Comparison of ENCODE assay signal across 10 cellular contexts in the genomic region with DNA sequence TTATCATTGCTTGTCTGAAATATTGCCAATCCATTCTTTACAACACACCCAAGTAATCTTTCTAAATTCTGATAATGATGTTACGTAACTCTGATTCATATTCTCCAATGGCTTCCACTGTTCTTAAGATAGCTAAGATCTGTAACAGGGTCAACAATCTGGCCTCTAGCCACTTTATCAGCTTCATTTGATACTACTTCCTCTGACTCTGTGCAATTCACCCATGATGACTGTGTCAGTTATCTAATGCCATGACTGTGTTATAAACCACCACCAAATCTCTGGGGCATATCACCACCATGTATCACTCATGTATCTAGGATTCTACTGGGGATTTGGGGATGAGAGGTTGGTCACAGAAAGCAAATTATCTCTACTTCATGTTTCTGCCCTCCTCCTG.
DNase-seq lines count a peak whose midpoint lies in the region; ATAC-seq and TF ChIP-seq lines count a peak whose summit lies in the region.
"Had no signal": no experiment of that assay in that cellular context is flagged by ENCODE, and none has a peak within 500 bp of the region (broad histone marks: within the 10 kb centered on the region; RNA-seq: fewer than 3 reads in every experiment).

No MANE protein-coding gene starts in this region.

- no peaks in the 10 kb centered on the region for H3K79me2 ChIP-seq in ACC112 (ENCODE audit: control insufficient read depth, insufficient read depth, low read length, unreplicated experiment)
- H3K79me2 ChIP-seq in MM.1S (ENCODE audit: low read length) = no peaks in the 10 kb centered on the region

- no peak for TF ChIP-seq CTCF in MM.1S (IDR thresholded peaks at IDR 0.05; ENCODE audit: low read length)
- TF ChIP-seq CTCF in brain microvascular endothelial cell (IDR thresholded peaks at IDR 0.05; ENCODE audit: low read depth, low read length, missing control alignments) = no peak

- H3K4me1 ChIP-seq in ACC112 (ENCODE audit: control insufficient read depth, insufficient read depth, low read length, unreplicated experiment) (peaks cover 52% of the 10 kb centered on the region), MM.1S (ENCODE audit: low read length) (peaks cover 15% of the 10 kb centered on the region)

- H3K27me3 ChIP-seq in ACC112 (ENCODE audit: insufficient read depth, low read length) (no peaks in the 10 kb centered on the region), MM.1S (replicated peaks; ENCODE audit: insufficient read depth, low read length) (no peaks in the 10 kb centered on the region), brain microvascular endothelial cell (replicated peaks) (no peaks in the 10 kb centered on the region)

- H3F3A ChIP-seq in MM.1S (ENCODE audit: insufficient read depth, low read length) = no peaks in the 10 kb centered on the region

- ATAC-seq in HG03175 (IDR thresholded peaks at IDR 0.05; ENCODE audit: unreplicated experiment) (no peak), HG02642 (IDR thresholded peaks at IDR 0.05; ENCODE audit: poor library complexity, unreplicated experiment) (no peak), GM21576 (IDR thresholded peaks at IDR 0.05; ENCODE audit: unreplicated experiment) (no peak)

- H3K36me3 ChIP-seq in ACC112 (ENCODE audit: insufficient read depth, low read length) (no peaks in the 10 kb centered on the region), MM.1S (replicated peaks; ENCODE audit: insufficient read depth, low read length) (no peaks in the 10 kb centered on the region), brain microvascular endothelial cell (replicated peaks) (no peaks in the 10 kb centered on the region)

- DNase-seq in MM.1S = no peak
- DNase-seq in brain microvascular endothelial cell = peak; percentile 95
- DNase-seq in left kidney (ENCODE audit: low read depth, low spot score) = peak; percentile 42
- DNase-seq in RPMI8226 = no peak
- DNase-seq: NCI-H526, occipital lobe had no signal

- H3K4me3 ChIP-seq in ACC112 (ENCODE audit: low read depth, low read length) (peak overlapping the region; percentile 36; the same call in 1 of the 2 replicates), MM.1S (ENCODE audit: low read length) (no peak overlapping the region), brain microvascular endothelial cell (ENCODE audit: low read depth, low read length) (no peak overlapping the region)

- in situ Hi-C loops in brain microvascular endothelial cell (cut with HindIII; ENCODE audit: low pct_ligation_motif_present, low sequenced_read_pairs) = no loop called here

- H3K9ac ChIP-seq in MM.1S (ENCODE audit: low read length) = no peak overlapping the region

- no peaks in the 10 kb centered on the region for H3K9me3 ChIP-seq in MM.1S (replicated peaks; ENCODE audit: insufficient read depth, low read length)

- no peaks in the 10 kb centered on the region for H4K20me1 ChIP-seq in MM.1S (ENCODE audit: insufficient read depth, low read length)

- H3K4me2 ChIP-seq in MM.1S (ENCODE audit: low read depth, low read length) = 0 out of 2 replicates have a peak overlapping the region, but pooled peaks have one; percentile 12

- H3K9me2 ChIP-seq in MM.1S (replicated peaks; ENCODE audit: insufficient read depth, low read length) = no peaks in the 10 kb centered on the region

- H3K27ac ChIP-seq in ACC112 (ENCODE audit: low read depth, low read length) = peak overlapping the region; percentile 99
- H3K27ac ChIP-seq in MM.1S (ENCODE audit: low read length) = no peak overlapping the region
- peak overlapping the region; percentile 96 for H3K27ac ChIP-seq in brain microvascular endothelial cell

- H2AFZ ChIP-seq in ACC112 (ENCODE audit: low read length, unreplicated experiment) (no peak overlapping the region), MM.1S (ENCODE audit: low read length) (no peak overlapping the region)

Comparison
In these comparisons a context has a peak if more than half of its experiments do, and no peak if none do; other contexts are left out.
1. DNase-seq: peak in brain microvascular endothelial cell (single experiment) and left kidney (single experiment); none in MM.1S (single experiment) and RPMI8226 (single experiment).